8 cellular contexts compared by ENCODE assay signal in the genomic region with DNA sequence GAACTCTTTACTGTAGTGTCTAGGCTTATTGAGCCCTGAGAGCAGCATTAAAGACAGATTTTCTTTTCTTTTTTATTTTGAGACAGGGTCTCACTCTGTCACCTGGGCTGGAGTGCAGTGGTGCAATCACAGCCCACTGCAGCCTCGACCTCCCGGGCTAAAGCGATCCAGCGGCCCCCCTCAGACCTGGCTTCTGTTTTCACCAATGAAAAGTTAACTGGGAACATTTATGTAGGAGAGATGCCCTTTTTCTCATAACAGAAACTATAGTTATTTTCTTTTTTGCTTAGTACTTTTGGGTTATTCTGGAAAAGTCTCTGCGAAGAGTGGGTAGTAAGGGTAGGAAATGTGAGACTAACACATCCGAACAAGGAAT. TPM values are rescaled to one million over a fixed set of nuclear protein-coding genes. Genes with fewer than 3 reads are reported as not detected.
DNase-seq lines count a peak whose midpoint lies in the region; ATAC-seq, FAIRE-seq and TF ChIP-seq lines count a peak whose summit lies in the region.

No MANE protein-coding gene starts in this region.

- H3K27me3 Mint-ChIP-seq in activated T-cell treated with anti-CD3 and anti-CD28 coated beads, Interleukin-2, amount 50 U/mL, for 24 hours, result no peaks in the 10 kb centered on the region

- H3K79me2 ChIP-seq in K562 (ENCODE audit: control insufficient read depth, insufficient read depth, low read length), result peaks cover 68% of the 10 kb centered on the region

- peak overlapping the region; percentile 70 to 94 for H3K9ac ChIP-seq in K562 (ENCODE audit: insufficient read depth in 1 of 2, low read depth in 2 of 2, low read length in 2 of 2)

- peaks cover 24% of the 10 kb centered on the region for H3K36me3 ChIP-seq in K562 (ENCODE audit: control insufficient read depth, insufficient read depth, low read length)
- H3K36me3 ChIP-seq in lower lobe of right lung, result peaks cover 1% of the 10 kb centered on the region
- peaks cover 0 to 2% (median 2%) of the 10 kb centered on the region in 3 donors for H3K36me3 ChIP-seq in tibial nerve

- no peaks in the 10 kb centered on the region for H3K9me3 ChIP-seq in K562 (replicated peaks; ENCODE audit: control insufficient read depth, insufficient read depth, low read depth, low read length)
- H3K9me3 ChIP-seq in lower lobe of right lung, result no peaks in the 10 kb centered on the region
- no peaks in the 10 kb centered on the region for H3K9me3 ChIP-seq in tibial nerve

- no peak for TF ChIP-seq RAD21 in K562 (CRISPR knock-in tag; conservative IDR thresholded peaks at IDR 0.05 in 1 of 2, IDR thresholded peaks at IDR 0.05 in 1 of 2)

- intact Hi-C loops in K562 (cut with micrococcal nuclease) (loop anchor here (2.0 to 5.0 kb wide), 3 partner anchors 77 to 244 kb away; partner anchors contain the start of genes C16orf95 and ZCCHC14), lower lobe of right lung (cut with DNase I) (no loop called here)

- peak overlapping the region; percentile 99 for H3K4me2 ChIP-seq in K562 (ENCODE audit: insufficient read depth, low read length)

- H3K36me3 Mint-ChIP-seq in activated T-cell treated with anti-CD3 and anti-CD28 coated beads, Interleukin-2, amount 50 U/mL, for 24 hours (ENCODE audit: low read depth), result peaks cover 30% of the 10 kb centered on the region

- peaks cover 36% of the 10 kb centered on the region for H4K20me1 ChIP-seq in K562 (replicated peaks; ENCODE audit: control insufficient read depth, insufficient read depth, low read length)

- H3K27me3 ChIP-seq in K562 (ENCODE audit: control insufficient read depth in 2 of 2, insufficient read depth in 2 of 2, low read length in 2 of 2) (no peaks in the 10 kb centered on the region), lower lobe of right lung (ENCODE audit: low read depth) (no peaks in the 10 kb centered on the region), tibial nerve (no peaks in the 10 kb centered on the region)

- H3K4me3 Mint-ChIP-seq in activated T-cell treated with anti-CD3 and anti-CD28 coated beads, Interleukin-2, amount 50 U/mL, for 24 hours, result peak overlapping the region; percentile 88

- WGBS in K562 (ENCODE audit: insufficient coverage, low coverage, missing lambda C conversion rate), result 44% methylated on average over 6 of the region's 6 CpGs
- WGBS in tibial nerve, 2 donors, result 77 to 78% methylated on average over 6 of the region's 6 CpGs

- H3K27ac ChIP-seq in K562 (ENCODE audit: extremely low read depth, low read depth, low read length) (peak overlapping the region; percentile 84; the same call in 2 of the 3 replicates), lower lobe of right lung (peak overlapping the region; percentile 99), tibial nerve (peak overlapping the region; percentile 81 to 100 (median 99))

- no peak for FAIRE-seq in K562 (lab: Jason Lieb, UNC)
- FAIRE-seq in urothelium cell line (lab: Jason Lieb, UNC), result no peak

- H3K9me3 Mint-ChIP-seq in activated T-cell treated with anti-CD3 and anti-CD28 coated beads, Interleukin-2, amount 50 U/mL, for 24 hours, result no peaks in the 10 kb centered on the region

- no peak for ATAC-seq in K562
- ATAC-seq in lower lobe of right lung, result no peak

- H2AFZ ChIP-seq in K562 (ENCODE audit: low read depth, low read length), result no peak overlapping the region

- CTCF ChIA-PET in K562 (lab: Yijun Ruan, JAX; ENCODE audit: low intra/inter-chr PET ratio), result interaction anchor here (1.2 kb wide), 1 partner anchor 242 kb away, joined by 3 read pairs; no protein-coding TSS in a partner anchor

- TF ChIP-seq CTCF in K562 (IDR thresholded peaks at IDR 0.05 in 2 of 3, conservative IDR thresholded peaks at IDR 0.05 in 1 of 3; ENCODE audit: insufficient read depth in 2 of 3, low read depth in 1 of 3, low read length in 3 of 3), result no peak
- no peak for TF ChIP-seq CTCF in lower lobe of right lung (IDR thresholded peaks at IDR 0.05)
- TF ChIP-seq CTCF in tibial nerve (IDR thresholded peaks at IDR 0.05), result no peak

- peak overlapping the region; percentile 94 for H3K27ac Mint-ChIP-seq in activated T-cell treated with anti-CD3 and anti-CD28 coated beads, Interleukin-2, amount 50 U/mL, for 24 hours

- H3K4me3 ChIP-seq in K562, result peak overlapping the region; percentile 89
- H3K4me3 ChIP-seq in lower lobe of right lung, result peak overlapping the region; percentile 73
- H3K4me3 ChIP-seq in tibial nerve, result peak overlapping the region in 3 of 4 donors; percentile 74 to 84 (median 78)

- POLR2A ChIA-PET in K562 (lab: Yijun Ruan, JAX), result interaction anchor here (1.1 to 6.0 kb wide), 12 partner anchors 8 to 188 kb away, joined by 3 to 51 read pairs (median 6); partner anchors contain the start of genes C16orf95 and FBXO31

- peaks cover 3% of the 10 kb centered on the region for H3K9me1 ChIP-seq in K562 (ENCODE audit: control insufficient read depth, insufficient read depth, low read length)

- DNase-seq in activated T-cell treated with anti-CD3 and anti-CD28 coated beads, Interleukin-2, amount 50 U/mL, for 24 hours, result no peak
- DNase-seq in activated T-cell treated with anti-CD3 and anti-CD28 coated beads for 4 hours (no peak), K562 (ENCODE audit: extremely low read depth in 1 of 4, low spot score in 3 of 4) (no peak), lower lobe of right lung (no peak), tibial nerve (ENCODE audit: low spot score in 2 of 2) (no peak), AML-193 (lab: John Stamatoyannopoulos, UW) (no peak), SHP77 (lab: John Stamatoyannopoulos, UW) (no peak), urothelium cell line (ENCODE audit: low spot score) (no peak)

- no peak for TF ChIP-seq POLR2A in K562 (conservative IDR thresholded peaks at IDR 0.05)
- no peak for TF ChIP-seq POLR2A in tibial nerve (IDR thresholded peaks at IDR 0.05)

- peaks cover 51% of the 10 kb centered on the region for H3K4me1 Mint-ChIP-seq in activated T-cell treated with anti-CD3 and anti-CD28 coated beads, Interleukin-2, amount 50 U/mL, for 24 hours (ENCODE audit: low read depth)

- no TSS peak for BruUV-seq in K562 (replicated peaks; lab: Mats Ljungman, UMichigan)

- TF ChIP-seq EP300 in K562 (IDR thresholded peaks at IDR 0.05; ENCODE audit: low read length) (no peak), tibial nerve (IDR thresholded peaks at IDR 0.05) (no peak)

- H3K4me1 ChIP-seq in K562 (replicated peaks in 1 of 2; ENCODE audit: control insufficient read depth in 2 of 2, insufficient read depth in 2 of 2, low read length in 2 of 2) (peaks cover 22 to 23% of the 10 kb centered on the region in 2 experiments), lower lobe of right lung (peaks cover 43% of the 10 kb centered on the region), tibial nerve (peaks cover 6 to 52% (median 24%) of the 10 kb centered on the region in 4 donors)

- in situ Hi-C loops in K562 (cut with MboI), result no loop called here

TF ChIP-seq in K562, 482 proteins besides CTCF, POLR2A, EP300 and RAD21:
- TF ChIP-seq ARNT (IDR thresholded peaks at IDR 0.05) (no peak), L3MBTL2 (IDR thresholded peaks at IDR 0.05) (0 out of 2 replicates have a peak, but pooled peaks have one; percentile 3)
TF ChIP-seq in K562: peak in this region for 1.

RNA-seq across cellular contexts. Expression of gene MAP1LC3B, which starts 1.5 kb away (rescaled TPM):
- total RNA-seq in K562 (2011; cell fraction: chromatin; rRNA removed; ENCODE audit: low replicate concordance), result 39.2 and 55.8 TPM in 2 replicates
- total RNA-seq in K562 (2011; cell fraction: nucleolus; rRNA removed), result 28.3 and 28.9 TPM in 2 replicates
- 49.8 and 99.0 TPM in 2 replicates for total RNA-seq in K562 (2011; cell fraction: nucleoplasm; rRNA removed)
- 21.3 and 24.9 TPM in 2 replicates for total RNA-seq in K562 (2014; rRNA removed)
- 26.7 and 32.7 TPM in 2 replicates for total RNA-seq in K562 (2014; rRNA removed; fragmentation: Illumina TruSeq; extraction: Trizol)
- total RNA-seq in K562 (2015; rRNA removed; fragmentation: Illumina TruSeq; extraction: Trizol), result 16.0 and 16.2 TPM in 2 replicates
- total RNA-seq in K562 (2021), result 73.1 and 77.4 TPM in 2 replicates
- 37.0 and 42.6 TPM in 2 replicates for polyA plus RNA-seq in K562 (2011; rRNA removed)
- 17.6 and 25.2 TPM in 2 replicates for polyA plus RNA-seq in K562 (2011; cell fraction: cytosol; rRNA removed)
- polyA plus RNA-seq in K562 (2011; cell fraction: nucleus; rRNA removed), result 16.4 and 19.9 TPM in 2 replicates
- 57.7 and 110 TPM in 2 replicates for polyA plus RNA-seq in K562 (2012)
- 79.9 and 81.5 TPM in 2 replicates for polyA plus RNA-seq in K562 (2014; fragmentation: Illumina TruSeq; extraction: Trizol)
- polyA plus RNA-seq in K562 (2014; fragmentation: Nextera tagmentation; extraction: Ambion mirVana), result 10 to 100 TPM; 30.4 to 36.7 TPM
- polyA plus RNA-seq in K562 (2014; rRNA removed), result 45.5 TPM in 2 replicates
- 21.9 and 25.6 TPM in 2 replicates for polyA minus RNA-seq in K562 (2011; rRNA and poly(A)+ RNA removed)
- 23.5 and 24.3 TPM in 2 replicates for polyA minus RNA-seq in K562 (2011; cell fraction: cytosol; rRNA and poly(A)+ RNA removed)
- 8.3 and 11.6 TPM in 2 replicates for polyA minus RNA-seq in K562 (2011; cell fraction: nucleus; rRNA and poly(A)+ RNA removed)
- total RNA-seq in lower lobe of right lung, result 64.5 TPM
- total RNA-seq in tibial nerve, result 10 to 100 TPM; 60.9 to 78.1 (median 68.2) TPM

RNA-seq across cellular contexts. Expression of gene FBXO31, which starts 10.1 kb away (rescaled TPM):
- total RNA-seq in K562 (2011; cell fraction: chromatin; rRNA removed; ENCODE audit: low replicate concordance), result 50.3 and 100 TPM in 2 replicates
- 55.0 and 64.4 TPM in 2 replicates for total RNA-seq in K562 (2011; cell fraction: nucleolus; rRNA removed)
- 34.9 and 39.5 TPM in 2 replicates for total RNA-seq in K562 (2011; cell fraction: nucleoplasm; rRNA removed)
- 18.9 and 20.7 TPM in 2 replicates for total RNA-seq in K562 (2014; rRNA removed)
- total RNA-seq in K562 (2014; rRNA removed; fragmentation: Illumina TruSeq; extraction: Trizol), result 6.7 and 8.1 TPM in 2 replicates
- total RNA-seq in K562 (2015; rRNA removed; fragmentation: Illumina TruSeq; extraction: Trizol), result 10.1 and 10.4 TPM in 2 replicates
- 28.6 and 33.3 TPM in 2 replicates for total RNA-seq in K562 (2021)
- 11.9 and 13.4 TPM in 2 replicates for polyA plus RNA-seq in K562 (2011; rRNA removed)
- polyA plus RNA-seq in K562 (2011; cell fraction: cytosol; rRNA removed), result 10.3 and 21.0 TPM in 2 replicates
- 24.4 and 48.8 TPM in 2 replicates for polyA plus RNA-seq in K562 (2011; cell fraction: nucleus; rRNA removed)
- polyA plus RNA-seq in K562 (2012), result 14.2 and 18.2 TPM in 2 replicates
- 10.9 and 19.1 TPM in 2 replicates for polyA plus RNA-seq in K562 (2014; fragmentation: Illumina TruSeq; extraction: Trizol)
- polyA plus RNA-seq in K562 (2014; fragmentation: Nextera tagmentation; extraction: Ambion mirVana), result under 1 TPM; 0.18 to 0.70 TPM
- 14.0 and 16.0 TPM in 2 replicates for polyA plus RNA-seq in K562 (2014; rRNA removed)
- polyA minus RNA-seq in K562 (2011; rRNA and poly(A)+ RNA removed), result 12.2 and 15.8 TPM in 2 replicates
- 13.6 and 17.8 TPM in 2 replicates for polyA minus RNA-seq in K562 (2011; cell fraction: cytosol; rRNA and poly(A)+ RNA removed)
- polyA minus RNA-seq in K562 (2011; cell fraction: nucleus; rRNA and poly(A)+ RNA removed), result 14.0 and 20.2 TPM in 2 replicates
- total RNA-seq in lower lobe of right lung, result 26.2 TPM
- 100 to 1,000 TPM in 3 of 4 donors, 10 to 100 TPM in 1; 89.4 to 241 (median 147) TPM for total RNA-seq in tibial nerve
